ENCODE assay signal across 7 cellular contexts in genomic region chr2:135664623-135665068, GRCh38.
DNase-seq lines count a peak whose midpoint lies in the region; ATAC-seq lines count a peak whose summit lies in the region.

No MANE protein-coding gene starts in this region.

- H3F3A ChIP-seq in GM23248 (ENCODE audit: insufficient read depth) = peaks cover 10% of the 10 kb centered on the region; the same call in 1 of the 2 replicates

- H3K79me2 ChIP-seq in GM23248 (ENCODE audit: insufficient read depth) = no peaks in the 10 kb centered on the region

- no peaks in the 10 kb centered on the region for H4K20me1 ChIP-seq in GM23248 (ENCODE audit: insufficient read depth)

- peaks cover 5% of the 10 kb centered on the region for H3K36me3 ChIP-seq in GM23248 (ENCODE audit: low read depth)

- H3K9me3 ChIP-seq in GM23248 (ENCODE audit: low read depth) = no peaks in the 10 kb centered on the region

- H3K27ac ChIP-seq in GM23248 = 0 out of 2 replicates have a peak overlapping the region, but pooled peaks have one; percentile 15

- peak; percentile 42 for DNase-seq in GM23248
- peak; percentile 53 for DNase-seq in LHCN-M2 (ENCODE audit: low read depth)
- peak; percentile 43 for DNase-seq in kidney tubule cell (ENCODE audit: low spot score)
- DNase-seq in ureter (ENCODE audit: low spot score) = no peak
- DNase-seq in NCI-H82 (lab: John Stamatoyannopoulos, UW) = no peak
- DNase-seq in NCI-H510A treated with DMSO at 0.1 percent for 48 hours (lab: John Stamatoyannopoulos, UW) = no peak

- H3K4me2 ChIP-seq in GM23248 (ENCODE audit: unreplicated experiment) = no peak overlapping the region

- H3K9ac ChIP-seq in GM23248 = no peak overlapping the region

- H3K4me1 ChIP-seq in GM23248 (ENCODE audit: insufficient read depth) = peaks cover 9% of the 10 kb centered on the region; the same call in 1 of the 2 replicates

- peak; percentile 87 for ATAC-seq in GM18868 (IDR thresholded peaks at IDR 0.05; ENCODE audit: unreplicated experiment)

- no peaks in the 10 kb centered on the region for H3K27me3 ChIP-seq in GM23248 (replicated peaks; ENCODE audit: insufficient read depth)

- H2AFZ ChIP-seq in GM23248 = no peak overlapping the region

- H3K4me3 ChIP-seq in GM23248 = no peak overlapping the region

- in situ Hi-C loops in GM23248 (cut with MboI) = no loop called here

- H3K9me2 ChIP-seq in GM23248 (ENCODE audit: insufficient read depth) = no peaks in the 10 kb centered on the region

Comparison
In these comparisons a context has a peak if more than half of its experiments do, and no peak if none do; other contexts are left out.
1. DNase-seq: peak in GM23248 (single experiment), LHCN-M2 (single experiment) and kidney tubule cell (single experiment); none in ureter (single experiment), NCI-H82 (single experiment) and NCI-H510A treated with DMSO at 0.1 percent for 48 hours (single experiment).